ENCODE assay signal across 22 cellular contexts in genomic region chr4:178196751-178197150, GRCh38.
DNase-seq lines count a peak whose midpoint lies in the region; ATAC-seq, FAIRE-seq and TF ChIP-seq lines count a peak whose summit lies in the region.
"Had no signal": no experiment of that assay in that cellular context is flagged by ENCODE, and none has a peak within 500 bp of the region (broad histone marks: within the 10 kb centered on the region; RNA-seq: fewer than 3 reads in every experiment).

No MANE protein-coding gene starts in this region.

- no peak for ATAC-seq in GM19035 (IDR thresholded peaks at IDR 0.05; ENCODE audit: unreplicated experiment)
- ATAC-seq: A549, HCT116 had no signal

- no peaks in the 10 kb centered on the region for H3K36me3 Mint-ChIP-seq in astrocyte (ENCODE audit: low read depth, unreplicated experiment)

- H3K9me3 Mint-ChIP-seq in astrocyte (ENCODE audit: unreplicated experiment), result no peaks in the 10 kb centered on the region

- H3K27me3 Mint-ChIP-seq in astrocyte (ENCODE audit: low read depth, unreplicated experiment), result no peaks in the 10 kb centered on the region
- H3K27me3 Mint-ChIP-seq: CD4-positive, alpha-beta T cell had no signal

- intact Hi-C loops in left ventricle myocardium inferior (cut with micrococcal nuclease), result no loop called here

- H3K27ac ChIP-seq in cardiac muscle cell, result peak overlapping the region; percentile 96
- H3K27ac ChIP-seq in left ventricle myocardium inferior (replicated peaks), result no peak overlapping the region
- H3K27ac ChIP-seq in astrocyte (ENCODE audit: low read depth, low read length), result no peak overlapping the region
- H3K27ac ChIP-seq: 22Rv1, A549, C4-2B had no signal

- H3K4me2 ChIP-seq in astrocyte (ENCODE audit: low read length), result no peak overlapping the region
- H3K4me2 ChIP-seq: A549 had no signal

- FAIRE-seq in astrocyte (lab: Jason Lieb, UNC), result no peak
- FAIRE-seq: A549, GM12892 had no signal

- in situ Hi-C loops in GM13976 (cut with MboI; ENCODE audit: low sequenced_read_pairs, unreplicated experiment), result no loop called here

- no peak for TF ChIP-seq CTCF in cardiac muscle cell (IDR thresholded peaks at IDR 0.05; ENCODE audit: low read depth, low read length)
- TF ChIP-seq CTCF in left ventricle myocardium inferior (IDR thresholded peaks at IDR 0.05; ENCODE audit: borderline replicate concordance), result no peak
- no peak for TF ChIP-seq CTCF in astrocyte (IDR thresholded peaks at IDR 0.05; ENCODE audit: insufficient read depth, low read depth, low read length)
- no peak for TF ChIP-seq CTCF in GM13976 (IDR thresholded peaks at IDR 0.05; ENCODE audit: borderline replicate concordance, control extremely low read depth, extremely low read depth, insufficient read depth, missing control alignments)

- H4K20me1 ChIP-seq in astrocyte (ENCODE audit: insufficient read depth, low read length), result no peaks in the 10 kb centered on the region

- H3K4me3 Mint-ChIP-seq in astrocyte (ENCODE audit: unreplicated experiment), result no peak overlapping the region
- H3K4me3 Mint-ChIP-seq: CD4-positive, alpha-beta T cell; HFFc6 had no signal

- no peak overlapping the region for H2AFZ ChIP-seq in astrocyte (ENCODE audit: low read depth, low read length)

- H3K27me3 ChIP-seq in cardiac muscle cell (no peaks in the 10 kb centered on the region), left ventricle myocardium inferior (ENCODE audit: low read depth) (no peaks in the 10 kb centered on the region), astrocyte (ENCODE audit: insufficient read depth, low read length) (no peaks in the 10 kb centered on the region)

- H3K9me3 ChIP-seq in cardiac muscle cell (ENCODE audit: low read depth) (no peaks in the 10 kb centered on the region), left ventricle myocardium inferior (replicated peaks) (no peaks in the 10 kb centered on the region), astrocyte (ENCODE audit: insufficient read depth, low read depth, low read length) (no peaks in the 10 kb centered on the region)
- H3K9me3 ChIP-seq: A549, Caco-2 had no signal

- H3K27ac Mint-ChIP-seq in astrocyte (ENCODE audit: unreplicated experiment), result peak overlapping the region; percentile 35
- H3K27ac Mint-ChIP-seq: CD4-positive, alpha-beta T cell; HFFc6 had no signal

- no peaks in the 10 kb centered on the region for H3K36me3 ChIP-seq in cardiac muscle cell
- no peaks in the 10 kb centered on the region for H3K36me3 ChIP-seq in left ventricle myocardium inferior
- H3K36me3 ChIP-seq in astrocyte (ENCODE audit: insufficient read depth, low read length), result no peaks in the 10 kb centered on the region

- peaks cover 25% of the 10 kb centered on the region for H3K4me1 Mint-ChIP-seq in astrocyte (ENCODE audit: low read depth, unreplicated experiment)

- no peaks in the 10 kb centered on the region for H3K79me2 ChIP-seq in astrocyte (ENCODE audit: insufficient read depth, low read length)

- H3K4me3 ChIP-seq in cardiac muscle cell (no peak overlapping the region), left ventricle myocardium inferior (no peak overlapping the region), astrocyte (ENCODE audit: insufficient read depth, low read depth, low read length) (no peak overlapping the region)
- H3K4me3 ChIP-seq: A549 had no signal

- DNase-seq in cardiac muscle cell (ENCODE audit: low read depth in 1 of 2, low spot score in 1 of 2) (no peak), left ventricle myocardium inferior (no peak), astrocyte (ENCODE audit: low read depth) (no peak), iPS-NIHi11 (ENCODE audit: low spot score) (peak; percentile 21), GM13976 (ENCODE audit: low spot score) (no peak), NAMALWA (ENCODE audit: low spot score) (no peak)
- no peak for DNase-seq in stimulated activated CD4-positive, alpha-beta T cell treated with anti-CD3 and anti-CD28 coated beads, Interleukin-2, amount 100 ng/mL, for 24 hours
- DNase-seq: AML-193; Caco-2; CD4-positive, alpha-beta T cell; DMS153; DMS79; GDM1; GOT3; H7; HFFc6 had no signal

- H3K4me1 ChIP-seq in cardiac muscle cell (ENCODE audit: low read depth), result peaks cover 16% of the 10 kb centered on the region
- H3K4me1 ChIP-seq in left ventricle myocardium inferior, result peaks cover 17% of the 10 kb centered on the region
- H3K4me1 ChIP-seq in astrocyte (ENCODE audit: insufficient read depth, low read length), result peaks cover 6% of the 10 kb centered on the region
- H3K4me1 ChIP-seq: A549, Caco-2 had no signal

- H3K9ac ChIP-seq in astrocyte (ENCODE audit: low read length), result no peak overlapping the region
